Comparison of ENCODE assay signal across 8 cellular contexts in genomic region chrX:69493193-69493592, GRCh38. TPM values are rescaled to one million over a fixed set of nuclear protein-coding genes. Genes with fewer than 3 reads are reported as not detected.
DNase-seq lines count a peak whose midpoint lies in the region; ATAC-seq and TF ChIP-seq lines count a peak whose summit lies in the region.

No MANE protein-coding gene starts in this region.

- H3K27me3 ChIP-seq in osteoblast (ENCODE audit: insufficient read depth, low read length) = peaks cover 41% of the 10 kb centered on the region

- POLR2A ChIA-PET in AG04449 (lab: Yijun Ruan, JAX) = no interaction called here

- no peaks in the 10 kb centered on the region for H3K36me3 ChIP-seq in osteoblast (ENCODE audit: insufficient read depth, low read length)

- H3K4me3 ChIP-seq in AG04449 (ENCODE audit: low read depth, low read length) (no peak overlapping the region), choroid plexus epithelial cell (ENCODE audit: low read depth, low read length) (no peak overlapping the region), osteoblast (ENCODE audit: insufficient read depth, low read length) (no peak overlapping the region)

- H3K4me2 ChIP-seq in osteoblast (ENCODE audit: insufficient read depth, low read length) = no peak overlapping the region

- DNase-seq in AG04449 (ENCODE audit: low read depth, low spot score) (no peak), NCI-H69 (lab: John Stamatoyannopoulos, UW) (peak; percentile 31), choroid plexus epithelial cell (ENCODE audit: low read depth) (peak; percentile 7), osteoblast (ENCODE audit: insufficient read length, low spot score, missing footprints) (peak; percentile 65), ureter (ENCODE audit: low spot score) (no peak), NCI-H187 treated with DMSO at 0.1 percent for 48 hours (lab: John Stamatoyannopoulos, UW) (no peak)

- CTCF ChIA-PET in AG04449 (lab: Yijun Ruan, JAX) = interaction anchor here (2.0 kb wide), 1 partner anchor 604 kb away, joined by 12 read pairs; no protein-coding TSS in a partner anchor

- no peak for ATAC-seq in GM21786 (IDR thresholded peaks at IDR 0.05; ENCODE audit: unreplicated experiment)

- H2AFZ ChIP-seq in osteoblast (ENCODE audit: low read length) = no peak overlapping the region

- H4K20me1 ChIP-seq in osteoblast (ENCODE audit: insufficient read depth, low read length) = no peaks in the 10 kb centered on the region

- H3K4me1 ChIP-seq in osteoblast (ENCODE audit: insufficient read depth, low read length) = no peaks in the 10 kb centered on the region

- H3K79me2 ChIP-seq in osteoblast (ENCODE audit: insufficient read depth, low read length) = no peaks in the 10 kb centered on the region

- H3K9me3 ChIP-seq in osteoblast (ENCODE audit: low read depth, low read length) = no peaks in the 10 kb centered on the region

- peak; percentile 1 for TF ChIP-seq CTCF in AG04449 (IDR thresholded peaks at IDR 0.05; ENCODE audit: insufficient read depth, low read length, missing control alignments)
- peak; percentile 34; the same call in 1 of the 3 replicates for TF ChIP-seq CTCF in GM12872 (IDR thresholded peaks at IDR 0.05; ENCODE audit: insufficient read depth, low read depth, low read length)
- peak; percentile 51 for TF ChIP-seq CTCF in choroid plexus epithelial cell (conservative IDR thresholded peaks at IDR 0.05; ENCODE audit: low read depth, low read length)
- TF ChIP-seq CTCF in osteoblast (IDR thresholded peaks at IDR 0.05; ENCODE audit: extremely low read depth, low read depth, low read length) = peak; percentile 35

- no peak overlapping the region for H3K27ac ChIP-seq in osteoblast (ENCODE audit: low read depth, low read length)

RNA-seq across cellular contexts. Expression of gene NALF2, which starts 10.9 kb away (rescaled TPM):
- total RNA-seq in osteoblast (not detected in 2 replicates), ureter (2.0 TPM)

Comparison
In these comparisons a context has a peak if more than half of its experiments do, and no peak if none do; other contexts are left out.
1. DNase-seq: peak in NCI-H69 (single experiment), choroid plexus epithelial cell (single experiment) and osteoblast (single experiment); none in AG04449 (single experiment), ureter (single experiment) and NCI-H187 treated with DMSO at 0.1 percent for 48 hours (single experiment).
2. CTCF ChIP-seq: peak in every context shown above with its lines; median percentile 51 in choroid plexus epithelial cell; 35 in osteoblast; 34 in GM12872; 1 in AG04449.